Comparison of ENCODE assay signal across 1 cellular context in the genomic region with DNA sequence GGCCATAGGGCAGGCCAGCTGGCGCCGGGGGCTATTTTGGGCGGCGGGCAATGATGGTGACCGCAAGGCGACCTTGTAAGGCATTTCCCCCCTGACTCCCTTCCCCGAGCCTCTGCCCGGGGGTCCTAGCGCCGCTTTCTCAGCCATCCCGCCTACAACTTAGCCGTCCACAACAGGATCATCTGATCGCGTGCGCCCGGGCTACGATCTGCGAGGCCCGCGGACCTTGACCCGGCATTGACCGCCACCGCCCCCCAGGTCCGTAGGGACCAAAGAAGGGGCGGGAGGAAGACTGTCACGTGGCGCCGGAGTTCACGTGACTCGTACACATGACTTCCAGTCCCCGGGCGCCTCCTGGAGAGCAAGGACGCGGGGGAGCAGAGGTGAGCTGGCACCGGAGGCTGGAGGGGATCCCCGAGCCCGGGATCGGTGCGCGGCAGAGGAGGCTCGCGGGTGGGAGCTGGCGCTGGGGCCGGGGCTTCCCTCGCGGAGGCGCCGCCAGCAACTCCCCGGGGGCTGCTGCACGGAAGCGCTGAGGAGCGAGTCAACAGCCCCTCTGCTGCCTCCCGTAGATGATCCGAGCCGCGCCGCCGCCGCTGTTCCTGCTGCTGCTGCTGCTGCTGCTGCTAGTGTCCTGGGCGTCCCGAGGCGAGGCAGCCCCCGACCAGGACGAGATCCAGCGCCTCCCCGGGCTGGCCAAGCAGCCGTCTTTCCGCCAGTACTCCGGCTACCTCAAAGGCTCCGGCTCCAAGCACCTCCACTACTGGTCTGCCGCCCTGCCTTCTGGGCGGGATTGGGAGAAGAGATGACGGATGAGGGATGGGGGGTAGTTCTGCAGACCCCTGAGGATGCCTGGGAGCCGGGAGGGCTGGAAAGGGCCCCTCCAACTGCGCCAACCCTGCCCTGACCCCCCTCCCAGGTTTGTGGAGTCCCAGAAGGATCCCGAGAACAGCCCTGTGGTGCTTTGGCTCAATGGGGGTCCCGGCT.
TF ChIP-seq lines count a peak whose summit lies in the region.

Gene CTSA, plus strand, starts transcription at position 339 of the 987 bp plus-strand sequence. Its CDS starts 234 bp downstream, at position 573.
Gene NEURL2, minus strand, starts transcription at position 212 of the 987 bp plus-strand sequence. CDS start 217 bp downstream, outside the sequence.

TF ChIP-seq in K562, 482 proteins besides CTCF, POLR2A, EP300 and RAD21 (continued from another document):
- no peak for TF ChIP-seq THRB (CRISPR knock-in tag; conservative IDR thresholded peaks at IDR 0.05)
